Comparison of ENCODE assay signal across 22 cellular contexts in genomic region chr7:70392870-70393269, GRCh38.
DNase-seq lines count a peak whose midpoint lies in the region; FAIRE-seq and TF ChIP-seq lines count a peak whose summit lies in the region.
"Had no signal": no experiment of that assay in that cellular context is flagged by ENCODE, and none has a peak within 500 bp of the region (broad histone marks: within the 10 kb centered on the region; RNA-seq: fewer than 3 reads in every experiment).

No MANE protein-coding gene starts in this region.

- 74 to 79% methylated on average over 4 of the region's 4 CpGs for WGBS in GM23248 (ENCODE audit: low coverage in 1 of 2, low lambda C conversion rate in 2 of 2, missing lambda C conversion rate in 2 of 2), 2 experiments
- 55% methylated on average over 4 of the region's 4 CpGs; no CpG with 5 or more reads in 1 of the 2 experiments for WGBS in H1 (ENCODE audit: extremely low coverage in 1 of 2, insufficient coverage in 1 of 2, insufficient read length in 1 of 2, insufficient replicate concordance in 2 of 2, low coverage in 1 of 2, low lambda C conversion rate in 2 of 2, missing lambda C conversion rate in 1 of 2), 2 experiments

- in situ Hi-C loops in GM23248 (cut with MboI) = no loop called here

- no peaks in the 10 kb centered on the region for H3K9me3 ChIP-seq in GM23248 (ENCODE audit: low read depth)
- H3K9me3 ChIP-seq in H1 (ENCODE audit: insufficient read depth in 2 of 2, low read depth in 1 of 2, low read length in 1 of 2) = no peaks in the 10 kb centered on the region
- H3K9me3 ChIP-seq in neural progenitor cell (ENCODE audit: low read depth) = no peaks in the 10 kb centered on the region
- H3K9me3 ChIP-seq: gastroesophageal sphincter, left lung, right lobe of liver, upper lobe of left lung had no signal

- H3K27ac ChIP-seq in GM23248 (0 out of 2 replicates have a peak overlapping the region, but pooled peaks have one; percentile 3), H1 (ENCODE audit: low read depth, low read length) (no peak overlapping the region), neural progenitor cell (peak overlapping the region; percentile 74)
- H3K27ac ChIP-seq: right lobe of liver, upper lobe of left lung had no signal

- no peak overlapping the region for H2BK15ac ChIP-seq in H1 (ENCODE audit: low read length)

- H2AFZ ChIP-seq in GM23248 (no peak overlapping the region), H1 (ENCODE audit: low read length) (peak overlapping the region; percentile 21; the same call in 1 of the 2 replicates), neural progenitor cell (replicated peaks) (peak overlapping the region; percentile 34)

- no peak overlapping the region for H3K9ac ChIP-seq in GM23248
- no peak overlapping the region for H3K9ac ChIP-seq in H1 (replicated peaks in 1 of 4; ENCODE audit: extremely low read depth in 1 of 4, low read depth in 3 of 4, low read length in 3 of 4)
- no peak overlapping the region for H3K9ac ChIP-seq in neural progenitor cell

- TF ChIP-seq EP300 in H1 (IDR thresholded peaks at IDR 0.05; ENCODE audit: borderline replicate concordance in 1 of 2, low read depth in 2 of 2, low read length in 2 of 2) = no peak

- peak; percentile 1 to 9; a peak in 1 of 4 replicates for TF ChIP-seq RAD21 in H1 (IDR thresholded peaks at IDR 0.05 in 1 of 2, conservative IDR thresholded peaks at IDR 0.05 in 1 of 2; ENCODE audit: low read depth in 2 of 2, low read length in 2 of 2)

- DNase-seq in GM23248 (peak; percentile 3), NCI-H1092 (lab: John Stamatoyannopoulos, UW) (peak; percentile 53), H1 (ENCODE audit: low read depth in 1 of 2, low spot score in 2 of 2) (peak in 1 of 2 experiments; percentile 55), neural progenitor cell (ENCODE audit: low spot score) (peak; percentile 53), T-helper 1 cell (no peak), SW 1271 (lab: John Stamatoyannopoulos, UW) (no peak)
- DNase-seq in activated naive CD4-positive, alpha-beta T cell treated with anti-CD3 and anti-CD28 coated beads for 36 hours = no peak
- DNase-seq: activated CD4-positive, alpha-beta T cell treated with anti-CD3 and anti-CD28 coated beads, Interleukin-2, amount 10 ng/mL, durations not matched to agents 24 days and 14 days; central memory CD4-positive, alpha-beta T cell; effector CD4-positive, alpha-beta T cell; GOT3; Karpas-422; left lung; NCI-H1105 treated with DMSO at 0.1 percent for 48 hours; right lobe of liver; stimulated activated naive CD4-positive, alpha-beta T cell treated with Interleukin-2 at 50 U/mL for 16 hours; T-cell; upper lobe of left lung had no signal

- peaks cover 23% of the 10 kb centered on the region for H3K4me1 ChIP-seq in GM23248 (ENCODE audit: insufficient read depth)
- H3K4me1 ChIP-seq in H1 (replicated peaks in 1 of 4; ENCODE audit: control insufficient read depth in 3 of 4, insufficient read depth in 4 of 4, low read length in 3 of 4) = peaks cover 0 to 7% (median 2%) of the 10 kb centered on the region in 4 experiments; a peak in 1 of 7 replicates
- H3K4me1 ChIP-seq in neural progenitor cell = peaks cover 18% of the 10 kb centered on the region
- H3K4me1 ChIP-seq: left lung, right lobe of liver, upper lobe of left lung had no signal

- no peak overlapping the region for H2BK12ac ChIP-seq in H1 (ENCODE audit: low read depth, low read length)

- no peaks in the 10 kb centered on the region for H3K9me2 ChIP-seq in GM23248 (ENCODE audit: insufficient read depth)

- H3K56ac ChIP-seq in H1 (replicated peaks; ENCODE audit: insufficient read length, low read depth, low read length) = no peak overlapping the region

- H3K14ac ChIP-seq in H1 (ENCODE audit: insufficient read length) = no peak overlapping the region

- H3K4me1 Mint-ChIP-seq in neural progenitor cell = peaks cover 28% of the 10 kb centered on the region
- H3K4me1 Mint-ChIP-seq in activated naive CD4-positive, alpha-beta T cell treated with anti-CD3 and anti-CD28 coated beads for 36 hours (ENCODE audit: low read depth) = no peaks in the 10 kb centered on the region
- H3K4me1 Mint-ChIP-seq: activated CD4-positive, alpha-beta T cell treated with anti-CD3 and anti-CD28 coated beads, Interleukin-2, amount 10 ng/mL, durations not matched to agents 24 days and 14 days; T-cell had no signal

- H3K4me2 ChIP-seq in GM23248 (ENCODE audit: unreplicated experiment) (peak overlapping the region; percentile 31), H1 (ENCODE audit: insufficient read depth in 1 of 2, low read depth in 2 of 2, low read length in 2 of 2) (no peak overlapping the region), neural progenitor cell (peak overlapping the region; percentile 70)

- CTCF ChIA-PET in H1 (lab: Charles Lee; ENCODE audit: partially characterized antibody) = interaction anchor here (1.1 kb wide), 1 partner anchor 113 kb away, joined by 3 read pairs; no protein-coding TSS in a partner anchor
- CTCF ChIA-PET in activated naive CD4-positive, alpha-beta T cell treated with anti-CD3 and anti-CD28 coated beads for 36 hours (lab: Charles Lee) = no interaction called here

- no peak overlapping the region for H3K18ac ChIP-seq in H1 (ENCODE audit: extremely low read depth, low read length)

- H2AK5ac ChIP-seq in H1 (ENCODE audit: low read depth, low read length) = no peak overlapping the region

- no peak overlapping the region for H4K91ac ChIP-seq in H1 (replicated peaks; ENCODE audit: insufficient read length, low read length)

- H3K4me3 ChIP-seq in GM23248 (no peak overlapping the region), H1 (ENCODE audit: extremely low read depth in 1 of 4, insufficient read depth in 2 of 4, low read depth in 3 of 4, low read length in 4 of 4) (no peak overlapping the region), neural progenitor cell (no peak overlapping the region)
- H3K4me3 ChIP-seq: gastroesophageal sphincter, left lung, right lobe of liver, upper lobe of left lung had no signal

- no peaks in the 10 kb centered on the region for H3K23me2 ChIP-seq in H1 (ENCODE audit: low read depth, low read length)

- H3K36me3 Mint-ChIP-seq in neural progenitor cell = no peaks in the 10 kb centered on the region
- no peaks in the 10 kb centered on the region for H3K36me3 Mint-ChIP-seq in activated naive CD4-positive, alpha-beta T cell treated with anti-CD3 and anti-CD28 coated beads for 36 hours (ENCODE audit: low read depth)
- H3K36me3 Mint-ChIP-seq: T-cell had no signal

- no peaks in the 10 kb centered on the region for H3K79me1 ChIP-seq in H1 (ENCODE audit: low read depth, low read length)

- no peak overlapping the region for H3K4ac ChIP-seq in H1 (replicated peaks; ENCODE audit: insufficient read length, low read depth, low read length)

- H2BK120ac ChIP-seq in H1 (replicated peaks; ENCODE audit: low read depth, low read length) = no peak overlapping the region

- no peak overlapping the region for H2BK5ac ChIP-seq in H1 (ENCODE audit: low read depth, low read length)

- no peak overlapping the region for H2BK20ac ChIP-seq in H1 (ENCODE audit: low read length)

- POLR2A ChIA-PET in H1 (lab: Charles Lee; ENCODE audit: partially characterized antibody) = interaction anchor here (0.6 kb wide), 1 partner anchor 1444 kb away, joined by 3 read pairs; no protein-coding TSS in a partner anchor

- H3K36me3 ChIP-seq in GM23248 (ENCODE audit: low read depth) = no peaks in the 10 kb centered on the region
- no peaks in the 10 kb centered on the region for H3K36me3 ChIP-seq in H1 (ENCODE audit: control insufficient read depth in 2 of 4, insufficient read depth in 4 of 4, low read length in 3 of 4)
- no peaks in the 10 kb centered on the region for H3K36me3 ChIP-seq in neural progenitor cell
- H3K36me3 ChIP-seq: gastroesophageal sphincter, left lung, right lobe of liver, upper lobe of left lung had no signal

- H3K27me3 ChIP-seq in GM23248 (replicated peaks; ENCODE audit: insufficient read depth) (no peaks in the 10 kb centered on the region), H1 (replicated peaks in 1 of 4; ENCODE audit: control insufficient read depth in 3 of 4, extremely low read depth in 1 of 4, insufficient read depth in 3 of 4, low read length in 3 of 4) (no peaks in the 10 kb centered on the region; a peak in 1 of 7 replicates), neural progenitor cell (no peaks in the 10 kb centered on the region)
- H3K27me3 ChIP-seq: gastroesophageal sphincter, left lung, right lobe of liver, upper lobe of left lung had no signal

- H3K4me3 Mint-ChIP-seq in neural progenitor cell = no peak overlapping the region
- no peak overlapping the region for H3K4me3 Mint-ChIP-seq in activated naive CD4-positive, alpha-beta T cell treated with anti-CD3 and anti-CD28 coated beads for 36 hours
- H3K4me3 Mint-ChIP-seq: activated CD4-positive, alpha-beta T cell treated with anti-CD3 and anti-CD28 coated beads, Interleukin-2, amount 10 ng/mL, durations not matched to agents 24 days and 14 days; T-cell had no signal

- TF ChIP-seq CTCF in H1 (IDR thresholded peaks at IDR 0.05; ENCODE audit: control extremely low read depth in 1 of 3, insufficient read depth in 1 of 3, low read depth in 1 of 3, low read length in 3 of 3) (no peak), neural progenitor cell (IDR thresholded peaks at IDR 0.05) (no peak)

- no peak overlapping the region for H3K23ac ChIP-seq in H1 (ENCODE audit: insufficient read length)

- intact Hi-C loops in activated naive CD4-positive, alpha-beta T cell treated with anti-CD3 and anti-CD28 coated beads for 36 hours (cut with micrococcal nuclease) = no loop called here

- H3K79me2 ChIP-seq in GM23248 (ENCODE audit: insufficient read depth) = no peaks in the 10 kb centered on the region
- no peaks in the 10 kb centered on the region for H3K79me2 ChIP-seq in H1 (ENCODE audit: control insufficient read depth in 1 of 2, insufficient read depth in 2 of 2, low read length in 2 of 2)
- H3K79me2 ChIP-seq in neural progenitor cell (ENCODE audit: low read depth) = no peaks in the 10 kb centered on the region

- TF ChIP-seq POLR2A in H1 (IDR thresholded peaks at IDR 0.05; ENCODE audit: control extremely low read depth in 1 of 2, low read depth in 2 of 2, low read length in 2 of 2) = no peak

- H4K20me1 ChIP-seq in GM23248 (ENCODE audit: insufficient read depth) (no peaks in the 10 kb centered on the region), H1 (replicated peaks in 1 of 2; ENCODE audit: control insufficient read depth in 1 of 2, insufficient read depth in 2 of 2, low read length in 2 of 2) (no peaks in the 10 kb centered on the region), neural progenitor cell (ENCODE audit: low read depth) (peaks cover 9% of the 10 kb centered on the region)

- peaks cover 2% of the 10 kb centered on the region for H3K9me3 Mint-ChIP-seq in neural progenitor cell
- peaks cover 2% of the 10 kb centered on the region for H3K9me3 Mint-ChIP-seq in activated naive CD4-positive, alpha-beta T cell treated with anti-CD3 and anti-CD28 coated beads for 36 hours
- H3K9me3 Mint-ChIP-seq: activated T-helper 2 cell treated with anti-CD3 and anti-CD28 coated beads, Interferon-gamma antibody, Interleukin-2, Interleukin-4, amounts not matched to agents 10 μg/mL and 5 μg/mL and 100 μg/mL, durations not matched to agents 14 hours and 24 hours and 36 hours; T-cell had no signal

- H3K27me3 Mint-ChIP-seq in neural progenitor cell (ENCODE audit: insufficient read depth, low read depth) = no peaks in the 10 kb centered on the region
- no peaks in the 10 kb centered on the region for H3K27me3 Mint-ChIP-seq in activated naive CD4-positive, alpha-beta T cell treated with anti-CD3 and anti-CD28 coated beads for 36 hours (ENCODE audit: low read depth)
- H3K27me3 Mint-ChIP-seq: activated CD4-positive, alpha-beta T cell treated with anti-CD3 and anti-CD28 coated beads, Interleukin-2, amount 10 ng/mL, durations not matched to agents 24 days and 14 days; T-cell had no signal

- no peak overlapping the region for H4K5ac ChIP-seq in H1 (ENCODE audit: insufficient read length, low read depth, low read length)

- H3F3A ChIP-seq in GM23248 (ENCODE audit: insufficient read depth) (peaks cover 16% of the 10 kb centered on the region; the same call in 1 of the 2 replicates), neural progenitor cell (ENCODE audit: low read depth) (peaks cover 21% of the 10 kb centered on the region)

- peak overlapping the region; percentile 46 for H3K27ac Mint-ChIP-seq in neural progenitor cell
- H3K27ac Mint-ChIP-seq in activated naive CD4-positive, alpha-beta T cell treated with anti-CD3 and anti-CD28 coated beads for 36 hours = no peak overlapping the region
- H3K27ac Mint-ChIP-seq: activated CD4-positive, alpha-beta T cell treated with anti-CD3 and anti-CD28 coated beads, Interleukin-2, amount 10 ng/mL, durations not matched to agents 24 days and 14 days; activated T-helper 2 cell treated with anti-CD3 and anti-CD28 coated beads, Interferon-gamma antibody, Interleukin-2, Interleukin-4, amounts not matched to agents 10 μg/mL and 5 μg/mL and 100 μg/mL, durations not matched to agents 14 hours and 24 hours and 36 hours; T-cell had no signal

- no peak overlapping the region for H4K8ac ChIP-seq in H1 (ENCODE audit: extremely low read depth, insufficient read depth, low read length)

- FAIRE-seq in H1 (lab: Jason Lieb, UNC) = no peak
- FAIRE-seq: GM18507, HTR-8/SVneo had no signal

Comparison
In these comparisons a context has a peak if more than half of its experiments do, and no peak if none do; other contexts are left out.
1. DNase-seq: peak in GM23248 (single experiment), NCI-H1092 (single experiment) and neural progenitor cell (single experiment); none in T-helper 1 cell (0 of 5), activated naive CD4-positive, alpha-beta T cell treated with anti-CD3 and anti-CD28 coated beads for 36 hours (single experiment) and SW 1271 (0 of 2).
2. H3K4me2 ChIP-seq: peak in GM23248 (single experiment) and neural progenitor cell (single experiment); none in H1 (0 of 2).